1 cellular context compared by ENCODE assay signal in genomic region chr1:22452401-22452963, GRCh38.
A peak's percentile ranks its signal among the peaks of the same experiment; 100 is the strongest.
TF ChIP-seq lines count a peak whose summit lies in the region.

No MANE protein-coding gene starts in this region.

TF ChIP-seq in K562, 482 proteins besides CTCF, POLR2A, EP300 and RAD21 (continued from another document):
- TF ChIP-seq ZNF592 (IDR thresholded peaks at IDR 0.05): peak; percentile 33; the same call in 1 of the 2 replicates
- peak; percentile 15 to 70; a peak in 3 of 4 replicates for TF ChIP-seq FOXK2 (conservative IDR thresholded peaks at IDR 0.05 in 1 of 2, IDR thresholded peaks at IDR 0.05 in 1 of 2; ENCODE audit: low read depth in 2 of 2)
- TF ChIP-seq SETDB1 (IDR thresholded peaks at IDR 0.05; ENCODE audit: low read length): no peak
- peak; percentile 22; the same call in 1 of the 2 replicates for TF ChIP-seq DIDO1 (tag; IDR thresholded peaks at IDR 0.05; ENCODE audit: low read depth)
- TF ChIP-seq GTF2E2 (tag; IDR thresholded peaks at IDR 0.05): 0 out of 2 replicates have a peak, but pooled peaks have one; percentile 5
- TF ChIP-seq DNMT1 (IDR thresholded peaks at IDR 0.05): no peak
- no peak for TF ChIP-seq FOXP1 (CRISPR knock-in tag; IDR thresholded peaks at IDR 0.05)
- TF ChIP-seq, protein P1, sequence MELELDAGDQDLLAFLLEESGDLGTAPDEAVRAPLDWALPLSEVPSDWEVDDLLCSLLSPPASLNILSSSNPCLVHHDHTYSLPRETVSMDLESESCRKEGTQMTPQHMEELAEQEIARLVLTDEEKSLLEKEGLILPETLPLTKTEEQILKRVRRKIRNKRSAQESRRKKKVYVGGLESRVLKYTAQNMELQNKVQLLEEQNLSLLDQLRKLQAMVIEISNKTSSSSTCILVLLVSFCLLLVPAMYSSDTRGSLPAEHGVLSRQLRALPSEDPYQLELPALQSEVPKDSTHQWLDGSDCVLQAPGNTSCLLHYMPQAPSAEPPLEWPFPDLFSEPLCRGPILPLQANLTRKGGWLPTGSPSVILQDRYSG (tag; conservative IDR thresholded peaks at IDR 0.05; ENCODE audit: low read depth): 0 out of 2 replicates have a peak, but pooled peaks have one; percentile 52
- TF ChIP-seq FOXK1 (CRISPR knock-in tag; IDR thresholded peaks at IDR 0.05; ENCODE audit: borderline replicate concordance): no peak
